In the genomic region with DNA sequence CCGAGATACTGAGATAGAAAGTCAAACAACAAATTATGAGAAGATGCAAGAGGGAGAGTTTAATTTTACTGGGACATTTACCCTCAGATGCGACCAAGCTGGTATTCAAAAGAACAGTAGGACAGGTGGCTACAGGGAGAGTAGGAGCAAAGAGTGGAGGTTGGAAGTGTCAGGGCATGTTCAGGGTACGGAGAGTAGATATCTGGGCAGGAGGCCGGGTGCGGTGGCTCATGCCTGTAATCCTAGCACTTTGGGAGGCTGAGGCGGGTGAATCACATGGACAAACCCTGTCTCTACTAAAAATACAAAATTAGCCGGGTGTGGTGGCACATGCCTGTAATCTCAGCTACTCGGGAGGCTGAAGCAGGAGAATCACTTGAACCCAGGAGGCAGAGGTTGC, we compare ENCODE assay signal across 8 cellular contexts. TPM values are rescaled to one million over a fixed set of nuclear protein-coding genes. Genes with fewer than 3 reads are reported as not detected.
DNase-seq lines count a peak whose midpoint lies in the region; ATAC-seq and TF ChIP-seq lines count a peak whose summit lies in the region.
"Not testable (repeated sequence)": the region's sequence is repeated elsewhere in the genome, so short reads cannot be mapped to it uniquely, and the experiment has no call there.

No MANE protein-coding gene starts in this region.

- CTCF ChIA-PET in Caco-2 (lab: Charles Lee), result not testable (repeated sequence)
- CTCF ChIA-PET in RWPE1 (lab: Yijun Ruan, JAX), result interaction anchor here (0.6 to 0.8 kb wide), 3 partner anchors 42 to 1431 kb away, joined by 3 to 4 read pairs (median 3); no protein-coding TSS in a partner anchor

- H3K27ac Mint-ChIP-seq in Caco-2 (ENCODE audit: unreplicated experiment), result peak overlapping the region; percentile 94

- peaks cover 50% of the 10 kb centered on the region for H3K4me1 Mint-ChIP-seq in Caco-2 (ENCODE audit: low read depth, unreplicated experiment)

- TF ChIP-seq POLR2A in gastrocnemius medialis (IDR thresholded peaks at IDR 0.05), result peak in 1 of 2 donors; percentile 10
- not testable (repeated sequence) for TF ChIP-seq POLR2A in upper lobe of left lung (IDR thresholded peaks at IDR 0.05)

- not testable (repeated sequence) for TF ChIP-seq CTCF in Caco-2 (IDR thresholded peaks at IDR 0.05; ENCODE audit: insufficient read depth in 1 of 2, low read depth in 1 of 2, low read length in 1 of 2, severe bottlenecking in 1 of 2, unreplicated experiment in 1 of 2); RWPE1 (conservative IDR thresholded peaks at IDR 0.05; ENCODE audit: low read depth); colonic mucosa (IDR thresholded peaks at IDR 0.05); left lung (IDR thresholded peaks at IDR 0.05); gastrocnemius medialis (IDR thresholded peaks at IDR 0.05 in 4 of 5, conservative IDR thresholded peaks at IDR 0.05 in 1 of 5); upper lobe of left lung (IDR thresholded peaks at IDR 0.05)

- ATAC-seq in esophagus mucosa, result peak; percentile 69
- not testable (repeated sequence) for ATAC-seq in left lung; upper lobe of left lung (ENCODE audit: low FRiP score in 2 of 2)
- peak; percentile 43 to 46 for ATAC-seq in gastrocnemius medialis

- BruUV-seq in Caco-2 (replicated peaks; lab: Mats Ljungman, UMichigan), result not testable (repeated sequence)

- H3K36me3 Mint-ChIP-seq in Caco-2 (ENCODE audit: insufficient read depth, unreplicated experiment), result not testable (repeated sequence)

- H3K27me3 Mint-ChIP-seq in Caco-2 (ENCODE audit: insufficient read depth, unreplicated experiment), result not testable (repeated sequence)

- in situ Hi-C loops in gastrocnemius medialis (cut with MboI; ENCODE audit: low sequenced_read_pairs in 4 of 4), result loop anchor here in 3 of 4 donors (10.0 to 25.0 kb wide), 2 partner anchors 62 to 324 kb away; a partner anchor contains a TSS

- H3K4me1 ChIP-seq in Caco-2 (peaks cover 48% of the 10 kb centered on the region), mucosa of stomach (ENCODE audit: control insufficient read depth, insufficient read depth, low read length) (peaks cover 51% of the 10 kb centered on the region), gastrocnemius medialis (peaks cover 30 to 33% of the 10 kb centered on the region in 2 donors), upper lobe of left lung (peaks cover 0 to 15% (median 7%) of the 10 kb centered on the region in 4 donors)
- H3K4me1 ChIP-seq in colonic mucosa, left lung: not testable (repeated sequence)

- H3K9me3 Mint-ChIP-seq in Caco-2 (ENCODE audit: unreplicated experiment), result not testable (repeated sequence)

- not testable (repeated sequence) for H3K27me3 ChIP-seq in Caco-2 (replicated peaks; ENCODE audit: control insufficient read depth, insufficient read depth, low read length); colonic mucosa; left lung; mucosa of stomach (ENCODE audit: control insufficient read depth, insufficient read depth, low read length); gastrocnemius medialis; upper lobe of left lung

- intact Hi-C loops in Caco-2 (cut with micrococcal nuclease; ENCODE audit: unreplicated experiment); colonic mucosa (cut with DNase I); left lung (cut with DNase I); gastrocnemius medialis (cut with DNase I; ENCODE audit: low total_unique reads): not testable (repeated sequence)

- POLR2A ChIA-PET in Caco-2 (lab: Charles Lee); RWPE1 (lab: Yijun Ruan, JAX; ENCODE audit: low non-redundant PET): not testable (repeated sequence)

- DNase-seq in Caco-2; RWPE1 (ENCODE audit: low spot score); colonic mucosa; left lung; upper lobe of left lung: not testable (repeated sequence)
- DNase-seq in gastrocnemius medialis, result peak; percentile 31 to 63

- peak overlapping the region; percentile 30 for H3K4me3 Mint-ChIP-seq in Caco-2 (ENCODE audit: unreplicated experiment)

- not testable (repeated sequence) for H3K4me3 ChIP-seq in Caco-2 (ENCODE audit: low read depth, low read length); colonic mucosa; left lung; mucosa of stomach (ENCODE audit: low read length); gastrocnemius medialis; upper lobe of left lung

- H3K9ac ChIP-seq in colonic mucosa (ENCODE audit: low read depth in 2 of 2, low read length in 2 of 2), result not testable (repeated sequence)
- peak overlapping the region; percentile 37 for H3K9ac ChIP-seq in mucosa of stomach (ENCODE audit: low read length)

- not testable (repeated sequence) for TF ChIP-seq EP300 in upper lobe of left lung (IDR thresholded peaks at IDR 0.05)

- H3K36me3 ChIP-seq in Caco-2 (ENCODE audit: control insufficient read depth, insufficient read depth, low read length); colonic mucosa; left lung; mucosa of stomach (ENCODE audit: control insufficient read depth, insufficient read depth, low read length); gastrocnemius medialis; upper lobe of left lung: not testable (repeated sequence)

- H3K27ac ChIP-seq in RWPE1 (peak overlapping the region; percentile 38; the same call in 1 of the 2 replicates), colonic mucosa (peak overlapping the region; percentile 75), left lung (peak overlapping the region; percentile 50 to 66), gastrocnemius medialis (peak overlapping the region; percentile 83 to 96 (median 90)), upper lobe of left lung (peak overlapping the region in 3 of 4 donors; percentile 61 to 72 (median 62))

- not testable (repeated sequence) for H3K9me3 ChIP-seq in Caco-2; colonic mucosa; left lung; mucosa of stomach (ENCODE audit: control insufficient read depth, low read length); gastrocnemius medialis; upper lobe of left lung

- WGBS in upper lobe of left lung, 2 donors, result 89 to 90% methylated on average over 8 of the region's 8 CpGs

RNA-seq across cellular contexts. Expression of a gene that starts 5.5 kb away (rescaled TPM):
- total RNA-seq in Caco-2 (2022), result 52.2 and 62.5 TPM in 2 replicates
- 100 to 1,000 TPM in 1 of 2 donors, 10 to 100 TPM in 1; 88.7 to 109 TPM for total RNA-seq in colonic mucosa
- 23.0 TPM for total RNA-seq in esophagus mucosa
- 10 to 100 TPM; 39.4 to 48.8 TPM for total RNA-seq in left lung
- total RNA-seq in gastrocnemius medialis, result 10 to 100 TPM; 25.1 to 61.3 (median 49.0) TPM
- total RNA-seq in upper lobe of left lung, result 10 to 100 TPM; 28.2 to 50.5 (median 32.1) TPM

Comparison
In these comparisons a context has a peak if more than half of its experiments do, and no peak if none do; other contexts are left out.
1. H3K27ac ChIP-seq: peak in every context shown above with its lines; median percentile 90 in gastrocnemius medialis; 75 in colonic mucosa; 62 in upper lobe of left lung; 58 in left lung; 38 in RWPE1.